Comparison of ENCODE assay signal across 18 cellular contexts in genomic region chr2:9160732-9161131, GRCh38. TPM values are rescaled to one million over a fixed set of nuclear protein-coding genes. Genes with fewer than 3 reads are reported as not detected.
DNase-seq lines count a peak whose midpoint lies in the region; ATAC-seq and TF ChIP-seq lines count a peak whose summit lies in the region.
"Had no signal": no experiment of that assay in that cellular context is flagged by ENCODE, and none has a peak within 500 bp of the region (broad histone marks: within the 10 kb centered on the region; RNA-seq: fewer than 3 reads in every experiment).

No MANE protein-coding gene starts in this region.

- H3K4me3 Mint-ChIP-seq in endodermal cell = no peak overlapping the region
- H3K4me3 Mint-ChIP-seq: T-helper 2 cell treated with Interferon-gamma antibody and Interleukin-4, amounts not matched to agents 5 μg/mL and 100 μg/mL, for 36 hours had no signal

- H3K27me3 Mint-ChIP-seq in endodermal cell (ENCODE audit: insufficient read depth) = peaks cover 7% of the 10 kb centered on the region

- H3K36me3 Mint-ChIP-seq in endodermal cell (ENCODE audit: low read depth) = no peaks in the 10 kb centered on the region

- ATAC-seq in GM18505 (IDR thresholded peaks at IDR 0.05; ENCODE audit: unreplicated experiment) = no peak

- H2AK5ac ChIP-seq in neuronal stem cell (ENCODE audit: low read depth, low read length) = no peak overlapping the region

- H3K79me1 ChIP-seq in neuronal stem cell (ENCODE audit: low read depth, low read length) = no peaks in the 10 kb centered on the region

- H3K27me3 ChIP-seq in endodermal cell (ENCODE audit: control insufficient read depth, insufficient read depth, low read length, poor library complexity, severe bottlenecking) (peaks cover 6% of the 10 kb centered on the region), neuronal stem cell (ENCODE audit: control insufficient read depth in 3 of 3, insufficient read depth in 3 of 3, low read depth in 1 of 3, low read length in 3 of 3) (no peaks in the 10 kb centered on the region)
- H3K27me3 ChIP-seq: BLaER1 treated with 17β-estradiol and CSF1 and Interleukin-3, amounts not matched to agents 10 nM and 100 nM had no signal

- TF ChIP-seq POLR2A in GM18505 (IDR thresholded peaks at IDR 0.05; ENCODE audit: borderline replicate concordance, extremely low read depth, insufficient read depth, insufficient read length) = no peak

- peak; percentile 19 for DNase-seq in DMS 273 (lab: John Stamatoyannopoulos, UW; ENCODE audit: unreplicated experiment)
- no peak for DNase-seq in DMS 273 treated with DMSO at 0.1 percent for 48 hours (lab: John Stamatoyannopoulos, UW)
- DNase-seq in NCI-H2171 (lab: John Stamatoyannopoulos, UW) = peak; percentile 40
- DNase-seq in endodermal cell = peak; percentile 78
- DNase-seq in neuronal stem cell (ENCODE audit: low spot score) = no peak
- DNase-seq in LoVo (ENCODE audit: low spot score) = no peak
- DNase-seq in NCI-H345 treated with DMSO at 0.1 percent for 48 hours (lab: John Stamatoyannopoulos, UW; ENCODE audit: unreplicated experiment) = no peak
- DNase-seq: COR-L47, MV-4-11, NCI-H1436, NCI-H2081 treated with DMSO at 0.1 percent for 48 hours, NCI-H446, NCI-H748 treated with DMSO at 0.1 percent for 48 hours, SHP77 had no signal

- no peaks in the 10 kb centered on the region for H3K4me1 ChIP-seq in endodermal cell (ENCODE audit: control insufficient read depth, insufficient read depth, low read length)
- H3K4me1 ChIP-seq in neuronal stem cell (ENCODE audit: control insufficient read depth in 2 of 2, insufficient read depth in 1 of 2, low read depth in 1 of 2, low read length in 2 of 2) = no peaks in the 10 kb centered on the region

- H3K4me1 Mint-ChIP-seq in endodermal cell = no peaks in the 10 kb centered on the region

- H3K14ac ChIP-seq in neuronal stem cell (ENCODE audit: low read length) = no peak overlapping the region

- H2BK120ac ChIP-seq in neuronal stem cell (ENCODE audit: low read depth, low read length) = no peak overlapping the region

- H3K9me3 ChIP-seq in endodermal cell (ENCODE audit: control insufficient read depth, low read length) (no peaks in the 10 kb centered on the region), neuronal stem cell (replicated peaks in 1 of 2; ENCODE audit: control insufficient read depth in 2 of 2, insufficient read depth in 1 of 2, low read depth in 1 of 2, low read length in 2 of 2) (no peaks in the 10 kb centered on the region)
- H3K9me3 ChIP-seq: BLaER1 treated with 17β-estradiol and CSF1 and Interleukin-3, amounts not matched to agents 10 nM and 100 nM had no signal

- no peaks in the 10 kb centered on the region for H3K9me3 Mint-ChIP-seq in endodermal cell
- H3K9me3 Mint-ChIP-seq: T-helper 2 cell treated with Interferon-gamma antibody and Interleukin-4, amounts not matched to agents 5 μg/mL and 100 μg/mL, for 36 hours had no signal

- no peak overlapping the region for H4K8ac ChIP-seq in neuronal stem cell (ENCODE audit: low read depth, low read length)

- peak; percentile 59 for TF ChIP-seq CTCF in endodermal cell (conservative IDR thresholded peaks at IDR 0.05)

- no peak overlapping the region for H4K91ac ChIP-seq in neuronal stem cell (ENCODE audit: low read depth, low read length, poor library complexity)

- H2BK15ac ChIP-seq in neuronal stem cell (ENCODE audit: low read length) = no peak overlapping the region

- no peak overlapping the region for H2AFZ ChIP-seq in neuronal stem cell (ENCODE audit: low read length)

- H3K27ac ChIP-seq in endodermal cell (ENCODE audit: low read depth, low read length) (no peak overlapping the region), neuronal stem cell (replicated peaks; ENCODE audit: low read length) (no peak overlapping the region)
- H3K27ac ChIP-seq: 22Rv1; BLaER1 treated with 17β-estradiol and CSF1 and Interleukin-3, amounts not matched to agents 10 nM and 100 nM had no signal

- no peak overlapping the region for H3K9ac ChIP-seq in endodermal cell (ENCODE audit: extremely low read depth, low read length, poor library complexity, severe bottlenecking)
- no peak overlapping the region for H3K9ac ChIP-seq in neuronal stem cell (ENCODE audit: low read depth, low read length, poor library complexity)
- H3K9ac ChIP-seq: BLaER1 treated with 17β-estradiol and CSF1 and Interleukin-3, amounts not matched to agents 10 nM and 100 nM had no signal

- no peak overlapping the region for H3K27ac Mint-ChIP-seq in endodermal cell
- H3K27ac Mint-ChIP-seq: T-helper 2 cell treated with Interferon-gamma antibody and Interleukin-4, amounts not matched to agents 5 μg/mL and 100 μg/mL, for 36 hours had no signal

- no peak overlapping the region for H3K18ac ChIP-seq in neuronal stem cell (ENCODE audit: low read length)

- no peak overlapping the region for H3K4ac ChIP-seq in neuronal stem cell (ENCODE audit: low read length)

- H3K23ac ChIP-seq in neuronal stem cell (ENCODE audit: low read depth, low read length, poor library complexity) = no peak overlapping the region

- H3K4me3 ChIP-seq in endodermal cell (ENCODE audit: low read length) (no peak overlapping the region), neuronal stem cell (ENCODE audit: low read length in 2 of 2) (no peak overlapping the region)
- H3K4me3 ChIP-seq: BLaER1 treated with 17β-estradiol and CSF1 and Interleukin-3, amounts not matched to agents 10 nM and 100 nM had no signal

- H3K36me3 ChIP-seq in endodermal cell (ENCODE audit: control insufficient read depth, insufficient read depth, low read length) = no peaks in the 10 kb centered on the region
- no peaks in the 10 kb centered on the region for H3K36me3 ChIP-seq in neuronal stem cell (replicated peaks in 1 of 2; ENCODE audit: control insufficient read depth in 2 of 2, insufficient read depth in 2 of 2, low read length in 2 of 2)
- H3K36me3 ChIP-seq: BLaER1 treated with 17β-estradiol and CSF1 and Interleukin-3, amounts not matched to agents 10 nM and 100 nM had no signal

- H3K4me2 ChIP-seq in neuronal stem cell (ENCODE audit: insufficient read depth, low read length, poor library complexity, severe bottlenecking) = no peak overlapping the region
- H3K4me2 ChIP-seq: BLaER1 treated with 17β-estradiol and CSF1 and Interleukin-3, amounts not matched to agents 10 nM and 100 nM had no signal

- 73 to 81% methylated on average over 4 to 7 of the region's 7 CpGs for WGBS in endodermal cell (ENCODE audit: insufficient coverage in 1 of 2, insufficient read length in 1 of 2), 2 experiments
- no CpG with 5 or more reads among the region's 7 CpGs for WGBS in neuronal stem cell (ENCODE audit: extremely low coverage in 2 of 2, insufficient read length in 2 of 2, insufficient replicate concordance in 1 of 2), 2 donors

- H2BK5ac ChIP-seq in neuronal stem cell (ENCODE audit: low read length) = no peak overlapping the region

- peak overlapping the region; percentile 58 for H2BK12ac ChIP-seq in neuronal stem cell (ENCODE audit: low read length)

RNA-seq across cellular contexts. Expression of gene ASAP2, which starts 45.9 kb away (rescaled TPM):
- 10 to 100 TPM; 11.8 to 20.4 TPM for total RNA-seq in endodermal cell
- 45.7 TPM for polyA plus RNA-seq in endodermal cell (2013, experiment 1 of 2)
- polyA plus RNA-seq in endodermal cell (2013, experiment 2 of 2) = 45.8 TPM
- 24.8 TPM for polyA plus RNA-seq in neuronal stem cell (2013, experiment 1 of 2)
- 26.3 TPM for polyA plus RNA-seq in neuronal stem cell (2013, experiment 2 of 2)

Comparison
In these comparisons a context has a peak if more than half of its experiments do, and no peak if none do; other contexts are left out.
1. DNase-seq: peak in DMS 273 (single experiment), NCI-H2171 (single experiment) and endodermal cell (single experiment); none in DMS 273 treated with DMSO at 0.1 percent for 48 hours (single experiment), neuronal stem cell (single experiment), LoVo (single experiment) and NCI-H345 treated with DMSO at 0.1 percent for 48 hours (single experiment).